In genomic region chr19:43188092-43188491, GRCh38 we compare ENCODE assay signal across 18 cellular contexts. TPM values are rescaled to one million over a fixed set of nuclear protein-coding genes. Genes with fewer than 3 reads are reported as not detected.
DNase-seq lines count a peak whose midpoint lies in the region; ATAC-seq, FAIRE-seq and TF ChIP-seq lines count a peak whose summit lies in the region.
"Not testable (repeated sequence)": the region's sequence is repeated elsewhere in the genome, so short reads cannot be mapped to it uniquely, and the experiment has no call there.
"Had no signal": no experiment of that assay in that cellular context is flagged by ENCODE, and none has a peak within 500 bp of the region (broad histone marks: within the 10 kb centered on the region; RNA-seq: fewer than 3 reads in every experiment).

No MANE protein-coding gene starts in this region.

- H3K9me3 Mint-ChIP-seq in astrocyte (ENCODE audit: unreplicated experiment), result peaks cover 12% of the 10 kb centered on the region

- not testable (repeated sequence) for H3K4me1 Mint-ChIP-seq in astrocyte (ENCODE audit: low read depth, unreplicated experiment)

- in situ Hi-C loops in GM13977 (cut with MboI; ENCODE audit: low pct_unique_long_range_greater_than_20kb, low sequenced_read_pairs, unreplicated experiment); HepG2 (cut with HindIII; ENCODE audit: extremely low pct_ligation_motif_present, low pct_unique_long_range_greater_than_20kb): not testable (repeated sequence)

- not testable (repeated sequence) for ATAC-seq in HepG2

- intact Hi-C loops in HepG2 (cut with micrococcal nuclease; ENCODE audit: unreplicated experiment), result not testable (repeated sequence)

- not testable (repeated sequence) for TF ChIP-seq EP300 in HepG2 (IDR thresholded peaks at IDR 0.05; ENCODE audit: low read depth in 2 of 2, low read length in 2 of 2); HepG2 (CRISPR knock-in tag; IDR thresholded peaks at IDR 0.05; ENCODE audit: borderline replicate concordance)

- peak; percentile 62 for TF ChIP-seq CTCF in AG09309 (IDR thresholded peaks at IDR 0.05; ENCODE audit: control insufficient read depth, insufficient read depth, low read depth, low read length, missing control alignments)
- peak; percentile 36 for TF ChIP-seq CTCF in GM13977 (IDR thresholded peaks at IDR 0.05; ENCODE audit: extremely low read depth, insufficient read depth, missing control alignments)
- TF ChIP-seq CTCF in LNCaP clone FGC (IDR thresholded peaks at IDR 0.05; ENCODE audit: control insufficient read depth, extremely low read depth, insufficient read depth), result peak; percentile 22; the same call in 1 of the 2 replicates
- peak; percentile 17 for TF ChIP-seq CTCF in astrocyte (IDR thresholded peaks at IDR 0.05; ENCODE audit: insufficient read depth, low read depth, low read length)
- TF ChIP-seq CTCF in epithelial cell of proximal tubule (conservative IDR thresholded peaks at IDR 0.05; ENCODE audit: low read depth, low read length), result peak; percentile 34
- TF ChIP-seq CTCF in HepG2 (CRISPR knock-in tag; IDR thresholded peaks at IDR 0.05), result peak; percentile 48

- 6% methylated on average over 8 of the region's 9 CpGs for WGBS in HepG2 (ENCODE audit: low lambda C conversion rate)

- H3K4me2 ChIP-seq in astrocyte (ENCODE audit: low read length); HepG2 (ENCODE audit: low read depth, low read length): not testable (repeated sequence)

- not testable (repeated sequence) for BruUV-seq in HepG2 (replicated peaks; lab: Mats Ljungman, UMichigan)

- CTCF ChIA-PET in HepG2 (lab: Yijun Ruan, JAX; ENCODE audit: low intra/inter-chr PET ratio, low total read pairs), result not testable (repeated sequence)

- H3K27ac Mint-ChIP-seq in astrocyte (ENCODE audit: unreplicated experiment), result not testable (repeated sequence)

- not testable (repeated sequence) for H3K4me1 ChIP-seq in astrocyte (ENCODE audit: insufficient read depth, low read length); HepG2 (ENCODE audit: insufficient read depth, low read length)

- not testable (repeated sequence) for H3K4me3 Mint-ChIP-seq in astrocyte (ENCODE audit: unreplicated experiment)

- not testable (repeated sequence) for H3K36me3 ChIP-seq in astrocyte (ENCODE audit: insufficient read depth, low read length); HepG2 (replicated peaks in 1 of 2; ENCODE audit: control insufficient read depth in 1 of 2, insufficient read depth in 2 of 2, low read length in 2 of 2)

- POLR2A ChIA-PET in HepG2 (lab: Yijun Ruan, JAX), result not testable (repeated sequence)

- not testable (repeated sequence) for H3K9me3 ChIP-seq in astrocyte (ENCODE audit: insufficient read depth, low read depth, low read length); HepG2 (ENCODE audit: low read length)

- not testable (repeated sequence) for H3K79me2 ChIP-seq in astrocyte (ENCODE audit: insufficient read depth, low read length); HepG2 (ENCODE audit: insufficient read depth, low read length)

- not testable (repeated sequence) for TF ChIP-seq POLR2A in HepG2 (IDR thresholded peaks at IDR 0.05; ENCODE audit: insufficient read depth in 1 of 2, low read depth in 2 of 2, low read length in 2 of 2)

- DNase-seq in AG09309 (ENCODE audit: low read depth); GM13977 (ENCODE audit: low spot score); LNCaP clone FGC (ENCODE audit: low read depth); astrocyte (ENCODE audit: low read depth); epithelial cell of proximal tubule (ENCODE audit: low read depth); HepG2 (ENCODE audit: low spot score): not testable (repeated sequence)
- DNase-seq in EH (ENCODE audit: low read depth), result peak; percentile 30
- DNase-seq in OCI-M1 (lab: John Stamatoyannopoulos, UW), result peak; percentile 7

- H2AFZ ChIP-seq in astrocyte (ENCODE audit: low read depth, low read length); HepG2 (ENCODE audit: low read length): not testable (repeated sequence)

- not testable (repeated sequence) for H4K20me1 ChIP-seq in astrocyte (ENCODE audit: insufficient read depth, low read length); HepG2 (ENCODE audit: insufficient read depth, low read length)

- H3K27me3 Mint-ChIP-seq in astrocyte (ENCODE audit: low read depth, unreplicated experiment), result not testable (repeated sequence)

- H3K4me3 ChIP-seq in AG09309 (ENCODE audit: control insufficient read depth, low read depth, low read length); LNCaP clone FGC (ENCODE audit: low read depth, low read length); astrocyte (ENCODE audit: insufficient read depth, low read depth, low read length); epithelial cell of proximal tubule (ENCODE audit: low read depth, low read length); HepG2 (replicated peaks in 1 of 3; ENCODE audit: insufficient read depth in 1 of 3, low read depth in 2 of 3, low read length in 3 of 3): not testable (repeated sequence)

- not testable (repeated sequence) for FAIRE-seq in astrocyte (lab: Jason Lieb, UNC); HepG2 (lab: Jason Lieb, UNC)

- H3K27me3 ChIP-seq in astrocyte (ENCODE audit: insufficient read depth, low read length); HepG2 (ENCODE audit: control insufficient read depth in 1 of 2, insufficient read depth in 2 of 2, low read length in 2 of 2): not testable (repeated sequence)

- H3K36me3 Mint-ChIP-seq in astrocyte (ENCODE audit: low read depth, unreplicated experiment), result not testable (repeated sequence)

- not testable (repeated sequence) for TF ChIP-seq RAD21 in HepG2 (CRISPR knock-in tag; IDR thresholded peaks at IDR 0.05)

- not testable (repeated sequence) for H3K27ac ChIP-seq in astrocyte (ENCODE audit: low read depth, low read length); HepG2 (ENCODE audit: extremely low read length, insufficient read depth, low read length)

- not testable (repeated sequence) for H3K9ac ChIP-seq in astrocyte (ENCODE audit: low read length); HepG2 (ENCODE audit: insufficient read depth, low read depth, low read length)

TF ChIP-seq in HepG2, 621 proteins besides CTCF, POLR2A, EP300 and RAD21:
- 0 out of 2 replicates have a peak, but pooled peaks have one; percentile 8 for TF ChIP-seq STAG1 (CRISPR knock-in tag; IDR thresholded peaks at IDR 0.05)

RNA-seq across cellular contexts. Expression of gene PSG5, which starts 1.8 kb away (rescaled TPM):
- total RNA-seq in astrocyte (0.65 and 0.86 TPM in 2 replicates), epithelial cell of proximal tubule (1.0 and 3.9 TPM in 2 replicates), HepG2 (2016; rRNA removed; fragmentation: Illumina TruSeq; extraction: Trizol) (not detected in 2 replicates)
- not detected in 2 replicates for total RNA-seq in HepG2 (2016; cell fraction: cytosol; rRNA removed; fragmentation: Illumina TruSeq; extraction: Trizol; ENCODE audit: low read depth)
- not detected in 2 replicates for total RNA-seq in HepG2 (2016; cell fraction: insoluble cytoplasmic fraction; rRNA removed; fragmentation: Illumina TruSeq; extraction: Trizol)
- not detected in 2 replicates for total RNA-seq in HepG2 (2016; cell fraction: membrane; rRNA removed; fragmentation: Illumina TruSeq; extraction: Trizol)
- total RNA-seq in HepG2 (2016; cell fraction: nucleus; rRNA removed; fragmentation: Illumina TruSeq; extraction: Trizol), result not detected in 2 replicates
- not detected in 2 replicates for polyA plus RNA-seq in HepG2 (2011; rRNA removed)
- polyA plus RNA-seq in HepG2 (2011; cell fraction: cytosol; rRNA removed), result not detected in 2 replicates
- polyA plus RNA-seq in HepG2 (2011; cell fraction: nucleus; rRNA removed), result not detected in 2 replicates
- polyA plus RNA-seq in HepG2 (2012), result not detected in 2 replicates
- polyA plus RNA-seq in HepG2 (2016; cell fraction: cytosol; fragmentation: Illumina TruSeq; extraction: Trizol; ENCODE audit: low read depth), result not detected in 2 replicates
- polyA plus RNA-seq in HepG2 (2016; cell fraction: insoluble cytoplasmic fraction; fragmentation: Illumina TruSeq; extraction: Trizol; ENCODE audit: low read depth), result not detected in 2 replicates
- not detected in 2 replicates for polyA plus RNA-seq in HepG2 (2016; cell fraction: membrane; fragmentation: Illumina TruSeq; extraction: Trizol; ENCODE audit: low read depth)
- polyA plus RNA-seq in HepG2 (2016; cell fraction: nucleus; fragmentation: Illumina TruSeq; extraction: Trizol; ENCODE audit: insufficient read depth, low read depth), result not detected in 2 replicates
- polyA minus RNA-seq in HepG2 (2011; rRNA and poly(A)+ RNA removed; ENCODE audit: low replicate concordance), result 0.42 TPM in 1 of 2 replicates, not detected in the other
- polyA minus RNA-seq in HepG2 (2011; cell fraction: cytosol; rRNA and poly(A)+ RNA removed), result not detected in 2 replicates
- polyA minus RNA-seq in HepG2 (2011; cell fraction: nucleus; rRNA and poly(A)+ RNA removed), result 0.13 TPM in 1 of 2 replicates, not detected in the other
- total RNA-seq: activated B cell treated with CpG ODN at 0.5 μM for 24 hours; activated naive CD4-positive, alpha-beta T cell treated with anti-CD3 and anti-CD28 coated beads, Interleukin-2, amount 50 U/mL, for 72 hours; activated T-helper 17 cell treated with anti-CD3 and anti-CD28 coated beads, Interleukin-2, amount 50 U/mL, for 72 hours; aorta; chondrocyte; esophagus muscularis mucosa; left colon; pulmonary artery endothelial cell; T-helper 2 cell treated with Interferon-gamma antibody and Interleukin-4, amounts not matched to agents 100 ng/mL and 5 ng/mL, for 36 hours; ureter had no signal
- polyA plus RNA-seq: aorta had no signal

RNA-seq across cellular contexts. Expression of gene PSG4, which starts 17.3 kb away (rescaled TPM):
- total RNA-seq in astrocyte (0.84 and 1.4 TPM in 2 replicates), epithelial cell of proximal tubule (3.6 TPM in 1 of 2 replicates, not detected in the other), HepG2 (2016; rRNA removed; fragmentation: Illumina TruSeq; extraction: Trizol) (not detected in 2 replicates)
- not detected in 2 replicates for total RNA-seq in HepG2 (2016; cell fraction: cytosol; rRNA removed; fragmentation: Illumina TruSeq; extraction: Trizol; ENCODE audit: low read depth)
- total RNA-seq in HepG2 (2016; cell fraction: insoluble cytoplasmic fraction; rRNA removed; fragmentation: Illumina TruSeq; extraction: Trizol), result not detected in 2 replicates
- total RNA-seq in HepG2 (2016; cell fraction: membrane; rRNA removed; fragmentation: Illumina TruSeq; extraction: Trizol), result not detected in 2 replicates
- total RNA-seq in HepG2 (2016; cell fraction: nucleus; rRNA removed; fragmentation: Illumina TruSeq; extraction: Trizol), result not detected in 2 replicates
- 0.47 TPM in 1 of 2 replicates, not detected in the other for polyA plus RNA-seq in HepG2 (2011; rRNA removed)
- polyA plus RNA-seq in HepG2 (2011; cell fraction: cytosol; rRNA removed), result not detected in 2 replicates
- 0.24 TPM in 1 of 2 replicates, not detected in the other for polyA plus RNA-seq in HepG2 (2011; cell fraction: nucleus; rRNA removed)
- not detected in 2 replicates for polyA plus RNA-seq in HepG2 (2012)
- polyA plus RNA-seq in HepG2 (2016; cell fraction: cytosol; fragmentation: Illumina TruSeq; extraction: Trizol; ENCODE audit: low read depth), result not detected in 2 replicates
- polyA plus RNA-seq in HepG2 (2016; cell fraction: insoluble cytoplasmic fraction; fragmentation: Illumina TruSeq; extraction: Trizol; ENCODE audit: low read depth), result not detected in 2 replicates
- polyA plus RNA-seq in HepG2 (2016; cell fraction: membrane; fragmentation: Illumina TruSeq; extraction: Trizol; ENCODE audit: low read depth), result not detected in 2 replicates
- not detected in 2 replicates for polyA plus RNA-seq in HepG2 (2016; cell fraction: nucleus; fragmentation: Illumina TruSeq; extraction: Trizol; ENCODE audit: insufficient read depth, low read depth)
- 2.4 TPM in 1 of 2 replicates, not detected in the other for polyA minus RNA-seq in HepG2 (2011; rRNA and poly(A)+ RNA removed; ENCODE audit: low replicate concordance)
- polyA minus RNA-seq in HepG2 (2011; cell fraction: cytosol; rRNA and poly(A)+ RNA removed), result not detected in 2 replicates
- polyA minus RNA-seq in HepG2 (2011; cell fraction: nucleus; rRNA and poly(A)+ RNA removed), result 0.87 TPM in 1 of 2 replicates, not detected in the other
- total RNA-seq: activated B cell treated with CpG ODN at 0.5 μM for 24 hours; aorta; chondrocyte; left colon; pulmonary artery endothelial cell; T-helper 2 cell treated with Interferon-gamma antibody and Interleukin-4, amounts not matched to agents 100 ng/mL and 5 ng/mL, for 36 hours had no signal
- polyA plus RNA-seq: aorta had no signal
